Comparison of ENCODE assay signal across 12 cellular contexts in genomic region chr12:123034022-123034541, GRCh38. TPM values are rescaled to one million over a fixed set of nuclear protein-coding genes. Genes with fewer than 3 reads are reported as not detected.
DNase-seq lines count a peak whose midpoint lies in the region; ATAC-seq and TF ChIP-seq lines count a peak whose summit lies in the region.
"Had no signal": no experiment of that assay in that cellular context is flagged by ENCODE, and none has a peak within 500 bp of the region (broad histone marks: within the 10 kb centered on the region; RNA-seq: fewer than 3 reads in every experiment).

No MANE protein-coding gene starts in this region.

- H3K4me1 ChIP-seq in left ventricle myocardium inferior: peaks cover 18% of the 10 kb centered on the region
- H3K4me1 ChIP-seq in thymus (ENCODE audit: control insufficient read depth, insufficient read depth, low read length): peaks cover 58% of the 10 kb centered on the region

- intact Hi-C loops in left ventricle myocardium inferior (cut with micrococcal nuclease): no loop called here

- TF ChIP-seq CTCF in left ventricle myocardium inferior (IDR thresholded peaks at IDR 0.05; ENCODE audit: borderline replicate concordance): no peak

- H3K27me3 Mint-ChIP-seq in activated naive CD4-positive, alpha-beta T cell treated with anti-CD3 and anti-CD28 coated beads, Interleukin-2, amount 50 U/mL, for 24 hours: no peaks in the 10 kb centered on the region
- H3K27me3 Mint-ChIP-seq in T-cell: no peaks in the 10 kb centered on the region

- H3K27ac ChIP-seq in left ventricle myocardium inferior (replicated peaks): peak overlapping the region; percentile 4
- H3K27ac ChIP-seq in thymus (ENCODE audit: low read depth): peak overlapping the region; percentile 62
- H3K27ac ChIP-seq: heart right ventricle had no signal

- H3K4me3 ChIP-seq in left ventricle myocardium inferior (no peak overlapping the region), thymus (ENCODE audit: low read length) (no peak overlapping the region)
- H3K4me3 ChIP-seq: heart right ventricle, lung had no signal

- H3K36me3 ChIP-seq in left ventricle myocardium inferior (peaks cover 27% of the 10 kb centered on the region), thymus (ENCODE audit: control insufficient read depth, insufficient read depth) (peaks cover 80% of the 10 kb centered on the region)

- POLR2A ChIA-PET in T-cell (lab: Charles Lee): interaction anchor here in 1 of 2 donors (0.6 kb wide), 1 partner anchor 42 kb away, joined by 10 read pairs; no protein-coding TSS in a partner anchor

- peak; percentile 30 to 60 (median 42) for ATAC-seq in T-cell (replicated peaks in 1 of 4)

- peaks cover 3% of the 10 kb centered on the region for H3K36me3 Mint-ChIP-seq in activated naive CD4-positive, alpha-beta T cell treated with anti-CD3 and anti-CD28 coated beads, Interleukin-2, amount 50 U/mL, for 24 hours
- H3K36me3 Mint-ChIP-seq in T-cell: peaks cover 10% of the 10 kb centered on the region

- CTCF ChIA-PET in T-cell (lab: Charles Lee): no interaction called here

- H3K9me3 ChIP-seq in left ventricle myocardium inferior (replicated peaks) (no peaks in the 10 kb centered on the region), thymus (ENCODE audit: control insufficient read depth) (no peaks in the 10 kb centered on the region)
- H3K9me3 ChIP-seq: heart right ventricle had no signal

- peak overlapping the region; percentile 79 for H3K4me3 Mint-ChIP-seq in activated naive CD4-positive, alpha-beta T cell treated with anti-CD3 and anti-CD28 coated beads, Interleukin-2, amount 50 U/mL, for 24 hours
- peak overlapping the region in 2 of 3 donors; percentile 4 to 57 for H3K4me3 Mint-ChIP-seq in T-cell

- peak overlapping the region; percentile 99 for H3K27ac Mint-ChIP-seq in activated naive CD4-positive, alpha-beta T cell treated with anti-CD3 and anti-CD28 coated beads, Interleukin-2, amount 50 U/mL, for 24 hours
- peak overlapping the region; percentile 57 to 78 for H3K27ac Mint-ChIP-seq in T-cell

- no peak for DNase-seq in activated naive CD4-positive, alpha-beta T cell treated with anti-CD3 and anti-CD28 coated beads, Interleukin-2, amount 50 U/mL, for 16 hours
- no peak for DNase-seq in T-cell
- no peak for DNase-seq in left ventricle myocardium inferior
- DNase-seq in NCI-H345 treated with DMSO at 0.1 percent for 48 hours (lab: John Stamatoyannopoulos, UW; ENCODE audit: unreplicated experiment): no peak
- no peak for DNase-seq in activated CD4-positive, CD25-positive, alpha-beta regulatory T cell (lab: John Stamatoyannopoulos, UW)
- DNase-seq in NCI-H2171 treated with DMSO at 0.1 percent for 48 hours (lab: John Stamatoyannopoulos, UW): no peak
- DNase-seq: heart right ventricle, NCI-H226, T-helper 9 cell had no signal

- 17% methylated on average over 21 of the region's 21 CpGs for WGBS in thymus

- peaks cover 52% of the 10 kb centered on the region for H3K4me1 Mint-ChIP-seq in activated naive CD4-positive, alpha-beta T cell treated with anti-CD3 and anti-CD28 coated beads, Interleukin-2, amount 50 U/mL, for 24 hours
- H3K4me1 Mint-ChIP-seq in T-cell: peaks cover 26 to 54% (median 27%) of the 10 kb centered on the region in 3 donors

- no peaks in the 10 kb centered on the region for H3K9me3 Mint-ChIP-seq in activated naive CD4-positive, alpha-beta T cell treated with anti-CD3 and anti-CD28 coated beads, Interleukin-2, amount 50 U/mL, for 24 hours
- H3K9me3 Mint-ChIP-seq in T-cell: no peaks in the 10 kb centered on the region

- H3K27me3 ChIP-seq in left ventricle myocardium inferior (ENCODE audit: low read depth): no peaks in the 10 kb centered on the region
- H3K27me3 ChIP-seq in thymus (ENCODE audit: control insufficient read depth, insufficient read depth): no peaks in the 10 kb centered on the region
- H3K27me3 ChIP-seq: heart right ventricle had no signal

RNA-seq across cellular contexts. Expression of gene ARL6IP4, which starts 53.6 kb away (rescaled TPM):
- total RNA-seq in T-cell (100 to 1,000 TPM; 134 to 231 (median 204) TPM), left ventricle myocardium inferior (156 TPM)
- 302 TPM for polyA plus RNA-seq in thymus

RNA-seq across cellular contexts. Expression of gene OGFOD2, which starts 59.0 kb away (rescaled TPM):
- total RNA-seq in T-cell (10 to 100 TPM; 17.4 to 45.3 (median 43.7) TPM), left ventricle myocardium inferior (14.9 TPM)
- 20.6 TPM for polyA plus RNA-seq in thymus
